Comparison of ENCODE assay signal across 1 cellular context in genomic region chr20:47720636-47721427, GRCh38.
TF ChIP-seq lines count a peak whose summit lies in the region.

No MANE protein-coding gene starts in this region.

TF ChIP-seq in SK-N-SH, 30 proteins besides CTCF, POLR2A, EP300 and RAD21 (continued from another document):
- TF ChIP-seq USF2 (IDR thresholded peaks at IDR 0.05; ENCODE audit: borderline replicate concordance, low read depth, low read length) (no peak), EZH2phosphoT487 (IDR thresholded peaks at IDR 0.05; ENCODE audit: borderline replicate concordance, low read depth) (no peak), NRF1 (IDR thresholded peaks at IDR 0.05; ENCODE audit: low read depth, low read length) (no peak), FOXM1 (IDR thresholded peaks at IDR 0.05; ENCODE audit: low read depth) (no peak)
TF ChIP-seq in SK-N-SH: peak in this region for 0.
